Comparison of ENCODE assay signal across 8 cellular contexts in the genomic region with DNA sequence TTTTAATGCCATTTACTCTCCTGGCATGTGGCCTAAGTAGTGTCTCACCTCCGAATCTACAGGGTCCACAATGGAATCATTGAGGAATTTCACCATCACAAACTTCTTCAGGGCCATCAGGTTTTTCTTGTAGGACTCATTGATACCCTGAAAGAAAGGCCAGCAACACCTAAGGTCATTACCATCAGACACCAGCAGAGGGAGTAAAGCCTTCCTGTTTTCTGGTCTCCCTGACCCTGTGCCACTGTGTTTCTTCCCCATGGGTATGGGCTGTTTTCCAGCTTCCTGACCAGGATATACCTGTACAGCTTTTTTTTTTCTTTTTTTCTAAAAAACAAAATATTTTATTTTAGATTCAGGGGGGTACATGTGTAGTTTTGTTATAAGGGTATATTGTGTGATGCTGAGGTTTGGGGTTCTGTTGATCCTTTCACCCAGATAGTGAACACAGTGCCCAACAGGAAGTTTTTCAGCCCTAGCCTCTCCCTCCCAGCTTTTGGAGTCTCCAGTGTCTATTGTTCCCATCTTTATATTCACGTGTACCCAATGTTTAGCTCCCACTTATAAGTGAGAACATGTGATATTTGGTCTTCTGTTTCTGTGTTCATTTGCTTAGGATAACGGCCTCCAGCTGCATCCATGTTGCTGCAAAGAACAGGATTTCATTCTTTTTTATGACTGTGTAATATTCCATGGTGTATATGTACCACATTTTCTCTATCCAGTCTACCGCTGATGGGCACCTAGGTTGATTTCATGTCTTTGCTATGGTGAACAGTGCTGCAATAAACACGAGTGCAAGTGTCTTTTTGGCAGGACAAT. TPM values are rescaled to one million over a fixed set of nuclear protein-coding genes. Genes with fewer than 3 reads are reported as not detected.
A peak's percentile ranks its signal among the peaks of the same experiment; 100 is the strongest.
DNase-seq lines count a peak whose midpoint lies in the region; ATAC-seq and TF ChIP-seq lines count a peak whose summit lies in the region.

No MANE protein-coding gene starts in this region.

- TF ChIP-seq CTCF in MM.1S (IDR thresholded peaks at IDR 0.05; ENCODE audit: low read length) = peak; percentile 68

- H4K20me1 ChIP-seq in MM.1S (ENCODE audit: insufficient read depth, low read length) = no peaks in the 10 kb centered on the region

- H3K4me3 ChIP-seq in MM.1S (ENCODE audit: low read length) = no peak overlapping the region

- H2AFZ ChIP-seq in MM.1S (ENCODE audit: low read length) = no peak overlapping the region

- H3K9me2 ChIP-seq in MM.1S (replicated peaks; ENCODE audit: insufficient read depth, low read length) = no peaks in the 10 kb centered on the region

- peak; percentile 28 to 76 (median 40) for DNase-seq in NCI-H1417 (lab: John Stamatoyannopoulos, UW)
- DNase-seq in NCI-H1417 treated with DMSO at 0.1 percent for 48 hours (lab: John Stamatoyannopoulos, UW) = no peak
- DNase-seq in MM.1S = peak; percentile 52
- peak; percentile 47 for DNase-seq in SK-N-DZ (ENCODE audit: low spot score)
- peak; percentile 75 for DNase-seq in astrocyte of the hippocampus (ENCODE audit: low read depth, low spot score)
- DNase-seq in inferior parietal cortex (ENCODE audit: extremely low spot score) = peak; percentile 74
- DNase-seq in stimulated activated CD4-positive, alpha-beta T cell treated with anti-CD3 and anti-CD28 coated beads, Interleukin-4, amount 100 ng/mL, for 1 hour = peak; percentile 5

- H3K9me3 ChIP-seq in MM.1S (replicated peaks; ENCODE audit: insufficient read depth, low read length) = no peaks in the 10 kb centered on the region

- no peaks in the 10 kb centered on the region for H3K79me2 ChIP-seq in MM.1S (ENCODE audit: low read length)

- no peak overlapping the region for H3K9ac ChIP-seq in MM.1S (ENCODE audit: low read length)

- H3K36me3 ChIP-seq in MM.1S (replicated peaks; ENCODE audit: insufficient read depth, low read length) = peaks cover 3% of the 10 kb centered on the region

- no peak for ATAC-seq in GM19035 (IDR thresholded peaks at IDR 0.05; ENCODE audit: unreplicated experiment)

- H3K4me1 ChIP-seq in MM.1S (ENCODE audit: low read length) = no peaks in the 10 kb centered on the region

- H3K27me3 ChIP-seq in MM.1S (replicated peaks; ENCODE audit: insufficient read depth, low read length) = no peaks in the 10 kb centered on the region

- no peak overlapping the region for H3K27ac ChIP-seq in MM.1S (ENCODE audit: low read length)

- no peak overlapping the region for H3K4me2 ChIP-seq in MM.1S (ENCODE audit: low read depth, low read length)

- H3F3A ChIP-seq in MM.1S (ENCODE audit: insufficient read depth, low read length) = peaks cover 11% of the 10 kb centered on the region; the same call in 1 of the 2 replicates

RNA-seq across cellular contexts. Expression of a gene that starts 18.3 kb away (rescaled TPM):
- polyA plus RNA-seq in SK-N-DZ (2014; cell fraction: cytosol; rRNA removed) = 43.2 and 55.9 TPM in 2 replicates
- polyA plus RNA-seq in SK-N-DZ (2014; cell fraction: nucleus; rRNA removed) = 21.4 and 27.6 TPM in 2 replicates

RNA-seq across cellular contexts. Expression of a gene that starts 38.2 kb away (rescaled TPM):
- polyA plus RNA-seq in SK-N-DZ (2014; cell fraction: cytosol; rRNA removed) = 144 and 157 TPM in 2 replicates
- polyA plus RNA-seq in SK-N-DZ (2014; cell fraction: nucleus; rRNA removed) = 69.2 and 77.5 TPM in 2 replicates
